1 cellular context compared by ENCODE assay signal in the genomic region with DNA sequence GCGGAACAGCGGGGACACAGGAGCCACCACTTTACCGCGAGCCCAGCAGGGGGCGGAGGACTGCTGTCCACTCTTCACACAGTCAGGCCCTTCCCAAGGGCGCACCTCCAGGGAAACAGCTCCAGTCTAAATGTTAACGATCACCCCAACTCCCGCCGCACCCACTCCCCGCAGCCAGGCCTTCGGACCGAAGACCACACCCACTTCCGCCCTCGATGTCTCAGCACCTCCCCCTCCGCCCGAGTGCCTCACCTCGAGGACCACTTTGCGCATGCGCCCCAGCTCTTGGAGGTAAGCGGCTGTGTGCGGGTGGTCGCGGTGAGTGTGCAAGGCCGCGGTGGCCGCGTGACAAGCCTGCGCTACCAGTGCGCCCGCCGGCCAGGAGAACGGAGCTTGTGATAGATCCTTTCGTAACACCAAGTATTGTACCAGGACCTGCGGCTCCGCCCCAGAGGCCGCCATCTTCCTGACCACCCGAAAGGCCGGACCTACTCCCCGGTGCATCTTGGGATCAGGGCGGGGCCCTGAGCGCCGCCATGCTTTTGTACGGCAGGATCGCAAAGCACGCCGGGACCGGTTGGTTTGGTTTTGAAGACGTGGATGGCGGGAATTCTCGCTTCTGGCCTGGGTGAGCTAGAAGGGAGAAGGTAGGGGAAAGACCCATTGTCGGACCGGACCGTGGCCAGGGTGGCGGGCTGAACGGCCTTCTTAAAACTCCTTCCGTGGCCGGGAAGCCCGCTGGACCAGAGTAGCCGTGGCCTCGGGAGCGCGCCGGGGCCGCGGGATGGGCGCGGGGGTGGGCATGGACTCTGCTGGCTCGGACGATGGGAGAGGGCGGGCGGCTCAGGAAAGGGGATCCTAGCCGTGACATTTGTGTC.
TF ChIP-seq lines count a peak whose summit lies in the region.

A gene with protein sequence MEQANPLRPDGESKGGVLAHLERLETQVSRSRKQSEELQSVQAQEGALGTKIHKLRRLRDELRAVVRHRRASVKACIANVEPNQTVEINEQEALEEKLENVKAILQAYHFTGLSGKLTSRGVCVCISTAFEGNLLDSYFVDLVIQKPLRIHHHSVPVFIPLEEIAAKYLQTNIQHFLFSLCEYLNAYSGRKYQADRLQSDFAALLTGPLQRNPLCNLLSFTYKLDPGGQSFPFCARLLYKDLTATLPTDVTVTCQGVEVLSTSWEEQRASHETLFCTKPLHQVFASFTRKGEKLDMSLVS (plus strand): TSS at position 552 of the 878 bp plus-strand sequence. CDS start 495 bp downstream, outside the sequence.
A gene with protein sequence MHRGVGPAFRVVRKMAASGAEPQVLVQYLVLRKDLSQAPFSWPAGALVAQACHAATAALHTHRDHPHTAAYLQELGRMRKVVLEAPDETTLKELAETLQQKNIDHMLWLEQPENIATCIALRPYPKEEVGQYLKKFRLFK (minus strand): TSS at position 518 of the 878 bp plus-strand sequence. CDS start 14 bp downstream, at position 504.

TF ChIP-seq in HepG2, 621 proteins besides CTCF, POLR2A, EP300 and RAD21 (continued from another document and continues in another):
- TF ChIP-seq, protein P1, sequence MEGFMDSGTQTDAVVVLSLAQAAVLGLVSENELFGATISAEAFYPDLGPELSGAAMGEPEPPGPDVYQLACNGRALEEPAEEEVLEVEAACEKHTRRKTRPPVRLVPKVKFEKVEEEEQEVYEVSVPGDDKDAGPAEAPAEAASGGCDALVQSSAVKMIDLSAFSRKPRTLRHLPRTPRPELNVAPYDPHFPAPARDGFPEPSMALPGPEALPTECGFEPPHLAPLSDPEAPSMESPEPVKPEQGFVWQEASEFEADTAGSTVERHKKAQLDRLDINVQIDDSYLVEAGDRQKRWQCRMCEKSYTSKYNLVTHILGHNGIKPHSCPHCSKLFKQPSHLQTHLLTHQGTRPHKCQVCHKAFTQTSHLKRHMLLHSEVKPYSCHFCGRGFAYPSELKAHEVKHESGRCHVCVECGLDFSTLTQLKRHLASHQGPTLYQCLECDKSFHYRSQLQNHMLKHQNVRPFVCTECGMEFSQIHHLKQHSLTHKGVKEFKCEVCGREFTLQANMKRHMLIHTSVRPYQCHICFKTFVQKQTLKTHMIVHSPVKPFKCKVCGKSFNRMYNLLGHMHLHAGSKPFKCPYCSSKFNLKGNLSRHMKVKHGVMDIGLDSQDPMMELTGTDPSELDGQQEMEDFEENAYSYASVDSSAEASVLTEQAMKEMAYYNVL (CRISPR knock-in tag; IDR thresholded peaks at IDR 0.05; ENCODE audit: borderline replicate concordance), result no peak; the same call in 1 of the 2 replicates
- TF ChIP-seq PHF8 (CRISPR knock-in tag; IDR thresholded peaks at IDR 0.05) (peak; percentile 98), ZNF510 (CRISPR knock-in tag; IDR thresholded peaks at IDR 0.05; ENCODE audit: low read depth) (no peak; the same call in 1 of the 2 replicates), MEF2D (CRISPR knock-in tag; IDR thresholded peaks at IDR 0.05) (peak; percentile 61; the same call in 1 of the 2 replicates), SOX5 (CRISPR knock-in tag; IDR thresholded peaks at IDR 0.05; ENCODE audit: borderline replicate concordance) (peak; percentile 33), ZNF264 (CRISPR knock-in tag; IDR thresholded peaks at IDR 0.05) (peak; percentile 87; the same call in 1 of the 2 replicates), ZNF451 (CRISPR knock-in tag; IDR thresholded peaks at IDR 0.05) (peak; percentile 77; the same call in 1 of the 2 replicates), ZNF333 (CRISPR knock-in tag; IDR thresholded peaks at IDR 0.05; ENCODE audit: borderline replicate concordance) (no peak; the same call in 1 of the 2 replicates), ZNF891 (CRISPR knock-in tag; IDR thresholded peaks at IDR 0.05) (peak; percentile 52), FOSL2 (CRISPR knock-in tag; IDR thresholded peaks at IDR 0.05) (peak; percentile 55; the same call in 1 of the 2 replicates), MAFG (CRISPR knock-in tag; IDR thresholded peaks at IDR 0.05) (no peak), ZNF207 (IDR thresholded peaks at IDR 0.05; ENCODE audit: borderline replicate concordance) (no peak), GPN1 (CRISPR knock-in tag; IDR thresholded peaks at IDR 0.05; ENCODE audit: borderline replicate concordance) (peak; percentile 25; the same call in 1 of the 2 replicates), ERF (CRISPR knock-in tag; IDR thresholded peaks at IDR 0.05) (peak; percentile 90), THAP11 (CRISPR knock-in tag; IDR thresholded peaks at IDR 0.05) (peak; percentile 92), EEA1 (CRISPR knock-in tag; IDR thresholded peaks at IDR 0.05; ENCODE audit: borderline replicate concordance) (no peak), TRIM24 (CRISPR knock-in tag; IDR thresholded peaks at IDR 0.05) (no peak), ZNF136 (CRISPR knock-in tag; IDR thresholded peaks at IDR 0.05; ENCODE audit: low read depth) (peak; percentile 72), RBM22 (optimal IDR thresholded peaks at IDR 0.05; ENCODE audit: low read length) (no peak), ZNF672 (CRISPR knock-in tag; IDR thresholded peaks at IDR 0.05) (no peak), ZNF350 (CRISPR knock-in tag; IDR thresholded peaks at IDR 0.05; ENCODE audit: borderline replicate concordance, low read depth) (peak; percentile 99), ZNF530 (CRISPR knock-in tag; IDR thresholded peaks at IDR 0.05; ENCODE audit: low read depth) (no peak), ZNF446 (CRISPR knock-in tag; IDR thresholded peaks at IDR 0.05) (no peak), RBM39 (IDR thresholded peaks at IDR 0.05; ENCODE audit: low read depth, low read length, poor library complexity, severe bottlenecking) (peak; percentile 99), ZNF550 (CRISPR knock-in tag; IDR thresholded peaks at IDR 0.05; ENCODE audit: borderline replicate concordance) (no peak; the same call in 1 of the 2 replicates), ZNF678 (CRISPR knock-in tag; IDR thresholded peaks at IDR 0.05) (0 out of 2 replicates have a peak, but pooled peaks have one; percentile 61), REPIN1 (CRISPR knock-in tag; IDR thresholded peaks at IDR 0.05; ENCODE audit: borderline replicate concordance, low read depth) (peak; percentile 94), MED8 (CRISPR knock-in tag; IDR thresholded peaks at IDR 0.05; ENCODE audit: insufficient replicate concordance) (peak; percentile 73), ZNF720 (CRISPR knock-in tag; IDR thresholded peaks at IDR 0.05) (0 out of 2 replicates have a peak, but pooled peaks have one; percentile 66), HNF4G (IDR thresholded peaks at IDR 0.05; ENCODE audit: borderline replicate concordance, low read depth, low read length) (peak; percentile 30; the same call in 1 of the 2 replicates), HNF4G (CRISPR knock-in tag; IDR thresholded peaks at IDR 0.05; ENCODE audit: borderline replicate concordance, low read depth) (peak; percentile 76), CCAR2 (optimal IDR thresholded peaks at IDR 0.05; ENCODE audit: low read depth, low read length) (no peak), ZNF570 (CRISPR knock-in tag; IDR thresholded peaks at IDR 0.05; ENCODE audit: borderline replicate concordance) (0 out of 2 replicates have a peak, but pooled peaks have one; percentile 56)
- TF ChIP-seq, protein P2, sequence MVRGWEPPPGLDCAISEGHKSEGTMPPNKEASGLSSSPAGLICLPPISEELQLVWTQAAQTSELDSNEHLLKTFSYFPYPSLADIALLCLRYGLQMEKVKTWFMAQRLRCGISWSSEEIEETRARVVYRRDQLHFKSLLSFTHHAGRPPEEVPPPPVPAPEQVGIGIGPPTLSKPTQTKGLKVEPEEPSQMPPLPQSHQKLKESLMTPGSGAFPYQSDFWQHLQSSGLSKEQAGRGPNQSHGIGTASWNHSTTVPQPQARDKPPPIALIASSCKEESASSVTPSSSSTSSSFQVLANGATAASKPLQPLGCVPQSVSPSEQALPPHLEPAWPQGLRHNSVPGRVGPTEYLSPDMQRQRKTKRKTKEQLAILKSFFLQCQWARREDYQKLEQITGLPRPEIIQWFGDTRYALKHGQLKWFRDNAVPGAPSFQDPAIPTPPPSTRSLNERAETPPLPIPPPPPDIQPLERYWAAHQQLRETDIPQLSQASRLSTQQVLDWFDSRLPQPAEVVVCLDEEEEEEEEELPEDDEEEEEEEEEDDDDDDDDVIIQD (CRISPR knock-in tag; IDR thresholded peaks at IDR 0.05; ENCODE audit: low read depth), result peak; percentile 82
- TF ChIP-seq, protein P3, sequence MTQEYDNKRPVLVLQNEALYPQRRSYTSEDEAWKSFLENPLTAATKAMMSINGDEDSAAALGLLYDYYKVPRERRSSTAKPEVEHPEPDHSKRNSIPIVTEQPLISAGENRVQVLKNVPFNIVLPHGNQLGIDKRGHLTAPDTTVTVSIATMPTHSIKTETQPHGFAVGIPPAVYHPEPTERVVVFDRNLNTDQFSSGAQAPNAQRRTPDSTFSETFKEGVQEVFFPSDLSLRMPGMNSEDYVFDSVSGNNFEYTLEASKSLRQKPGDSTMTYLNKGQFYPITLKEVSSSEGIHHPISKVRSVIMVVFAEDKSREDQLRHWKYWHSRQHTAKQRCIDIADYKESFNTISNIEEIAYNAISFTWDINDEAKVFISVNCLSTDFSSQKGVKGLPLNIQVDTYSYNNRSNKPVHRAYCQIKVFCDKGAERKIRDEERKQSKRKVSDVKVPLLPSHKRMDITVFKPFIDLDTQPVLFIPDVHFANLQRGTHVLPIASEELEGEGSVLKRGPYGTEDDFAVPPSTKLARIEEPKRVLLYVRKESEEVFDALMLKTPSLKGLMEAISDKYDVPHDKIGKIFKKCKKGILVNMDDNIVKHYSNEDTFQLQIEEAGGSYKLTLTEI (CRISPR knock-in tag; conservative IDR thresholded peaks at IDR 0.05), result 0 out of 2 replicates have a peak, but pooled peaks have one; percentile 57
- TF ChIP-seq, protein P4, sequence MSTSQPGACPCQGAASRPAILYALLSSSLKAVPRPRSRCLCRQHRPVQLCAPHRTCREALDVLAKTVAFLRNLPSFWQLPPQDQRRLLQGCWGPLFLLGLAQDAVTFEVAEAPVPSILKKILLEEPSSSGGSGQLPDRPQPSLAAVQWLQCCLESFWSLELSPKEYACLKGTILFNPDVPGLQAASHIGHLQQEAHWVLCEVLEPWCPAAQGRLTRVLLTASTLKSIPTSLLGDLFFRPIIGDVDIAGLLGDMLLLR (CRISPR knock-in tag; IDR thresholded peaks at IDR 0.05), result peak; percentile 86
- TF ChIP-seq, protein P5, sequence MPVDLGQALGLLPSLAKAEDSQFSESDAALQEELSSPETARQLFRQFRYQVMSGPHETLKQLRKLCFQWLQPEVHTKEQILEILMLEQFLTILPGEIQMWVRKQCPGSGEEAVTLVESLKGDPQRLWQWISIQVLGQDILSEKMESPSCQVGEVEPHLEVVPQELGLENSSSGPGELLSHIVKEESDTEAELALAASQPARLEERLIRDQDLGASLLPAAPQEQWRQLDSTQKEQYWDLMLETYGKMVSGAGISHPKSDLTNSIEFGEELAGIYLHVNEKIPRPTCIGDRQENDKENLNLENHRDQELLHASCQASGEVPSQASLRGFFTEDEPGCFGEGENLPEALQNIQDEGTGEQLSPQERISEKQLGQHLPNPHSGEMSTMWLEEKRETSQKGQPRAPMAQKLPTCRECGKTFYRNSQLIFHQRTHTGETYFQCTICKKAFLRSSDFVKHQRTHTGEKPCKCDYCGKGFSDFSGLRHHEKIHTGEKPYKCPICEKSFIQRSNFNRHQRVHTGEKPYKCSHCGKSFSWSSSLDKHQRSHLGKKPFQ (CRISPR knock-in tag; IDR thresholded peaks at IDR 0.05; ENCODE audit: insufficient replicate concordance), result peak; percentile 80
- TF ChIP-seq, protein P6, sequence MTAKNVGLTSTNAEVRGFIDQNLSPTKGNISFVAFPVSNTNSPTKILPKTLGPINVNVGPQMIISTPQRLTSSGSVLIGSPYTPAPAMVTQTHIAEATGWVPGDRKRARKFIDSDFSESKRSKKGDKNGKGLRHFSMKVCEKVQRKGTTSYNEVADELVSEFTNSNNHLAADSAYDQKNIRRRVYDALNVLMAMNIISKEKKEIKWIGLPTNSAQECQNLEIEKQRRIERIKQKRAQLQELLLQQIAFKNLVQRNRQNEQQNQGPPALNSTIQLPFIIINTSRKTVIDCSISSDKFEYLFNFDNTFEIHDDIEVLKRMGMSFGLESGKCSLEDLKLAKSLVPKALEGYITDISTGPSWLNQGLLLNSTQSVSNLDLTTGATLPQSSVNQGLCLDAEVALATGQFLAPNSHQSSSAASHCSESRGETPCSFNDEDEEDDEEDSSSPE (CRISPR knock-in tag; IDR thresholded peaks at IDR 0.05), result peak; percentile 100
